Comparison of ENCODE assay signal across 9 cellular contexts in genomic region chr5:142322747-142323479, GRCh38. TPM values are rescaled to one million over a fixed set of nuclear protein-coding genes. Genes with fewer than 3 reads are reported as not detected.
DNase-seq lines count a peak whose midpoint lies in the region; TF ChIP-seq lines count a peak whose summit lies in the region.
"Had no signal": no experiment of that assay in that cellular context is flagged by ENCODE, and none has a peak within 500 bp of the region (broad histone marks: within the 10 kb centered on the region; RNA-seq: fewer than 3 reads in every experiment).

No MANE protein-coding gene starts in this region.

- H3K27ac Mint-ChIP-seq in activated naive CD4-positive, alpha-beta T cell treated with anti-CD3 and anti-CD28 coated beads, Interleukin-2, amount 10 ng/mL, durations not matched to agents 7 days and 5 days: no peak overlapping the region
- H3K27ac Mint-ChIP-seq in activated naive CD4-positive, alpha-beta T cell treated with anti-CD3 and anti-CD28 coated beads for 36 hours: no peak overlapping the region

- no peaks in the 10 kb centered on the region for H3K36me3 Mint-ChIP-seq in activated naive CD4-positive, alpha-beta T cell treated with anti-CD3 and anti-CD28 coated beads, Interleukin-2, amount 10 ng/mL, durations not matched to agents 7 days and 5 days
- no peaks in the 10 kb centered on the region for H3K36me3 Mint-ChIP-seq in activated naive CD4-positive, alpha-beta T cell treated with anti-CD3 and anti-CD28 coated beads for 36 hours (ENCODE audit: low read depth)

- no peak for TF ChIP-seq RAD21 in liver (IDR thresholded peaks at IDR 0.05)

- DNase-seq in activated naive CD4-positive, alpha-beta T cell treated with anti-CD3 and anti-CD28 coated beads, Interleukin-2, amount 10 ng/mL, durations not matched to agents 7 days and 5 days: no peak
- DNase-seq in activated naive CD4-positive, alpha-beta T cell treated with anti-CD3 and anti-CD28 coated beads for 36 hours: no peak
- DNase-seq in cerebellar cortex (ENCODE audit: low spot score): peak; percentile 33
- no peak for DNase-seq in vagina (ENCODE audit: extremely low spot score in 2 of 2)
- DNase-seq in iPS-NIHi7 (ENCODE audit: extremely low spot score): no peak
- no peak for DNase-seq in COR-L47 (lab: John Stamatoyannopoulos, UW)
- DNase-seq in activated gamma-delta T cell (lab: John Stamatoyannopoulos, UW): no peak

- peaks cover 90% of the 10 kb centered on the region for H3K27me3 Mint-ChIP-seq in activated naive CD4-positive, alpha-beta T cell treated with anti-CD3 and anti-CD28 coated beads, Interleukin-2, amount 10 ng/mL, durations not matched to agents 7 days and 5 days
- peaks cover 54% of the 10 kb centered on the region for H3K27me3 Mint-ChIP-seq in activated naive CD4-positive, alpha-beta T cell treated with anti-CD3 and anti-CD28 coated beads for 36 hours (ENCODE audit: low read depth)

- H3K9me3 ChIP-seq in liver (ENCODE audit: control insufficient read depth in 4 of 4, low read length in 3 of 4): no peaks in the 10 kb centered on the region
- no peaks in the 10 kb centered on the region for H3K9me3 ChIP-seq in vagina

- H3K9me3 Mint-ChIP-seq in activated naive CD4-positive, alpha-beta T cell treated with anti-CD3 and anti-CD28 coated beads, Interleukin-2, amount 10 ng/mL, durations not matched to agents 7 days and 5 days: no peaks in the 10 kb centered on the region
- H3K9me3 Mint-ChIP-seq in activated naive CD4-positive, alpha-beta T cell treated with anti-CD3 and anti-CD28 coated beads for 36 hours: no peaks in the 10 kb centered on the region

- CTCF ChIA-PET in activated naive CD4-positive, alpha-beta T cell treated with anti-CD3 and anti-CD28 coated beads, Interleukin-2, amount 10 ng/mL, durations not matched to agents 7 days and 5 days (lab: Charles Lee): interaction anchor here (0.9 to 1.5 kb wide), 2 partner anchors 11 to 34 kb away, joined by 4 to 5 read pairs; no protein-coding TSS in a partner anchor
- CTCF ChIA-PET in activated naive CD4-positive, alpha-beta T cell treated with anti-CD3 and anti-CD28 coated beads for 36 hours (lab: Charles Lee): interaction anchor here (0.6 to 1.5 kb wide), 4 partner anchors 10 to 443 kb away, joined by 3 to 4 read pairs (median 3); no protein-coding TSS in a partner anchor

- H3K27me3 ChIP-seq in liver (ENCODE audit: control insufficient read depth in 4 of 4, insufficient read depth in 4 of 4, low read length in 3 of 4): peaks cover 0 to 2% (median 0%) of the 10 kb centered on the region in 4 donors
- no peaks in the 10 kb centered on the region for H3K27me3 ChIP-seq in vagina

- TF ChIP-seq CTCF in liver (IDR thresholded peaks at IDR 0.05; ENCODE audit: low read depth, low read length, missing input control) (no peak), vagina (IDR thresholded peaks at IDR 0.05) (no peak)

- H3K4me1 ChIP-seq in liver (ENCODE audit: control insufficient read depth in 4 of 4, insufficient read depth in 4 of 4, low read length in 3 of 4) (peaks cover 21 to 56% (median 46%) of the 10 kb centered on the region in 4 donors), vagina (peaks cover 62% of the 10 kb centered on the region)

- peaks cover 54% of the 10 kb centered on the region for H3K4me1 Mint-ChIP-seq in activated naive CD4-positive, alpha-beta T cell treated with anti-CD3 and anti-CD28 coated beads, Interleukin-2, amount 10 ng/mL, durations not matched to agents 7 days and 5 days
- H3K4me1 Mint-ChIP-seq in activated naive CD4-positive, alpha-beta T cell treated with anti-CD3 and anti-CD28 coated beads for 36 hours (ENCODE audit: low read depth): peaks cover 34% of the 10 kb centered on the region

- H3K36me3 ChIP-seq in liver (ENCODE audit: control insufficient read depth in 4 of 4, insufficient read depth in 3 of 4, low read depth in 1 of 4, low read length in 3 of 4) (no peaks in the 10 kb centered on the region), vagina (no peaks in the 10 kb centered on the region)

- intact Hi-C loops in activated naive CD4-positive, alpha-beta T cell treated with anti-CD3 and anti-CD28 coated beads for 36 hours (cut with micrococcal nuclease): no loop called here
- intact Hi-C loops in vagina (cut with DNase I): loop anchor here (5.0 kb wide), 1 partner anchor 334 kb away; no protein-coding TSS in a partner anchor

- H3K9ac ChIP-seq in liver (ENCODE audit: low read depth in 1 of 2, low read length in 2 of 2): peak overlapping the region in 1 of 2 donors; percentile 89

- peak overlapping the region; percentile 85 to 89 for H3K27ac ChIP-seq in liver (ENCODE audit: low read depth in 1 of 2, low read length in 2 of 2)
- H3K27ac ChIP-seq in vagina: peak overlapping the region; percentile 66
- H3K27ac ChIP-seq: HL-60 had no signal

- peak overlapping the region; percentile 78 to 94 (median 90) for H3K4me3 ChIP-seq in liver (ENCODE audit: low read depth in 1 of 3, low read length in 3 of 3)
- H3K4me3 ChIP-seq in vagina: peak overlapping the region; percentile 57

- 38% methylated on average over 15 of the region's 15 CpGs for WGBS in liver

- TF ChIP-seq POLR2A in vagina (IDR thresholded peaks at IDR 0.05): no peak

- peak overlapping the region; percentile 80 for H3K4me3 Mint-ChIP-seq in activated naive CD4-positive, alpha-beta T cell treated with anti-CD3 and anti-CD28 coated beads, Interleukin-2, amount 10 ng/mL, durations not matched to agents 7 days and 5 days
- H3K4me3 Mint-ChIP-seq in activated naive CD4-positive, alpha-beta T cell treated with anti-CD3 and anti-CD28 coated beads for 36 hours: no peak overlapping the region

TF ChIP-seq in liver, 16 proteins besides CTCF, POLR2A, EP300 and RAD21:
- TF ChIP-seq RXRA (IDR thresholded peaks at IDR 0.05): peak; percentile 4 to 5
- TF ChIP-seq NR2F2 (IDR thresholded peaks at IDR 0.05): no peak
- peak in 1 of 2 donors; percentile 5 for TF ChIP-seq JUND (IDR thresholded peaks at IDR 0.05)
- peak in 1 of 2 donors; percentile 14 for TF ChIP-seq HNF4A (conservative IDR thresholded peaks at IDR 0.05)

RNA-seq across cellular contexts. Expression of gene SPRY4, which starts 1.9 kb away (rescaled TPM):
- under 1 TPM; 0.31 to 0.67 TPM for total RNA-seq in activated naive CD4-positive, alpha-beta T cell treated with anti-CD3 and anti-CD28 coated beads for 36 hours
- total RNA-seq in liver (1 to 10 TPM; 4.8 to 9.6 TPM), vagina (13.5 TPM)
- 1 to 10 TPM; 2.7 to 4.9 TPM for polyA plus RNA-seq in liver
